Comparison of ENCODE assay signal across 8 cellular contexts in the genomic region with DNA sequence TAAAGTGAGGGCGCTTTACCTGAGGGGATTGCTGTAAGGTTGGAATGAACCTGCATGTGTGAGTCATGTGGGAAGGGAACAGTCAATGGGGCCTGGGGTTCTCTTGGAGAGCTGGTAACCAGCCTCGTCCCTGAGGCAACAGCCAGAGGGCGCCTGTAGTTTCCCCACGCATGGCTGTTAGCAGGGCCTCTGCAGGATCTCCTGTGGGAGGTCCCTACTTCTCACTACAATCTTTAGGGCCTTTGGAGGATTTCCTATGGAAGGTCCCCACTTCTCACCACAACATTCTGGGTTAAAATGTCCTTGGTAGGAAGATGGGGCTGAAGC. TPM values are rescaled to one million over a fixed set of nuclear protein-coding genes. Genes with fewer than 3 reads are reported as not detected.
DNase-seq lines count a peak whose midpoint lies in the region; ATAC-seq and TF ChIP-seq lines count a peak whose summit lies in the region.
"Not testable (repeated sequence)": the region's sequence is repeated elsewhere in the genome, so short reads cannot be mapped to it uniquely, and the experiment has no call there.

No MANE protein-coding gene starts in this region.

- peak overlapping the region in 1 of 4 experiments; percentile 30 for H3K4me3 ChIP-seq in fibroblast of lung (replicated peaks in 1 of 4; ENCODE audit: control extremely low read depth in 1 of 4, insufficient read depth in 1 of 4, low read depth in 3 of 4, low read length in 4 of 4)

- not testable (repeated sequence) for H3K9me3 Mint-ChIP-seq in activated naive CD8-positive, alpha-beta T cell (ENCODE audit: low read depth)

- H3K27me3 ChIP-seq in fibroblast of lung (ENCODE audit: control insufficient read depth, insufficient read depth, low read length): not testable (repeated sequence)

- TF ChIP-seq CTCF in C4-2B (conservative IDR thresholded peaks at IDR 0.05) (peak; percentile 21), fibroblast of lung (conservative IDR thresholded peaks at IDR 0.05 in 1 of 2, IDR thresholded peaks at IDR 0.05 in 1 of 2; ENCODE audit: low read depth in 1 of 2, low read length in 2 of 2) (peak in 1 of 2 donors; percentile 25)

- H3K36me3 ChIP-seq in fibroblast of lung (ENCODE audit: control insufficient read depth, insufficient read depth, low read length): not testable (repeated sequence)

- H3K4me1 Mint-ChIP-seq in activated naive CD8-positive, alpha-beta T cell (ENCODE audit: low read depth): not testable (repeated sequence)

- H3K79me2 ChIP-seq in fibroblast of lung (ENCODE audit: control insufficient read depth, insufficient read depth, low read length): not testable (repeated sequence)

- H3K9ac ChIP-seq in fibroblast of lung (ENCODE audit: insufficient read depth, low read length): not testable (repeated sequence)

- not testable (repeated sequence) for H3K27me3 Mint-ChIP-seq in activated naive CD8-positive, alpha-beta T cell

- ATAC-seq in GM19452 (IDR thresholded peaks at IDR 0.05; ENCODE audit: unreplicated experiment): peak; percentile 5
- ATAC-seq in HG03342 (IDR thresholded peaks at IDR 0.05; ENCODE audit: unreplicated experiment): peak; percentile 25

- H3K27ac Mint-ChIP-seq in activated naive CD8-positive, alpha-beta T cell: not testable (repeated sequence)

- not testable (repeated sequence) for H3K27ac ChIP-seq in C4-2B; fibroblast of lung (ENCODE audit: insufficient read depth, low read length)

- not testable (repeated sequence) for H3K4me1 ChIP-seq in fibroblast of lung (ENCODE audit: control insufficient read depth, extremely low read depth, insufficient read depth, low read length)

- H2AFZ ChIP-seq in fibroblast of lung (ENCODE audit: low read length): not testable (repeated sequence)

- H3K4me3 Mint-ChIP-seq in activated naive CD8-positive, alpha-beta T cell: peak overlapping the region; percentile 49

- H3K9me3 ChIP-seq in fibroblast of lung (ENCODE audit: control insufficient read depth, insufficient read depth, low read depth, low read length): not testable (repeated sequence)

- DNase-seq in RPMI7951 (ENCODE audit: low read depth) (peak; percentile 9), fibroblast of lung (ENCODE audit: low read depth in 2 of 2) (peak; percentile 8 to 9), medulla oblongata (ENCODE audit: extremely low spot score) (peak; percentile 62)
- peak; percentile 43 for DNase-seq in stimulated activated CD4-positive, alpha-beta T cell treated with anti-CD3 and anti-CD28 coated beads, Interleukin-15, amount 100 ng/mL, for 24 hours

- H3K4me2 ChIP-seq in fibroblast of lung (ENCODE audit: extremely low read depth, insufficient read depth, low read length): not testable (repeated sequence)

- not testable (repeated sequence) for H4K20me1 ChIP-seq in fibroblast of lung (ENCODE audit: control insufficient read depth, extremely low read depth, insufficient read depth, low read length)

- H3K36me3 Mint-ChIP-seq in activated naive CD8-positive, alpha-beta T cell: not testable (repeated sequence)

RNA-seq across cellular contexts. Expression of a gene that starts 19.5 kb away (rescaled TPM):
- 11.9 and 14.3 TPM in 2 replicates for total RNA-seq in RPMI7951 (2014; rRNA removed; shearing (Covaris generic))
- total RNA-seq in fibroblast of lung: 31.1 and 32.9 TPM in 2 replicates
- polyA plus RNA-seq in fibroblast of lung: 1.9 and 3.9 TPM in 2 replicates
- polyA plus RNA-seq in fibroblast of lung (2012): 1.3 and 2.7 TPM in 2 replicates
- 0.94 and 2.4 TPM in 2 replicates for polyA minus RNA-seq in fibroblast of lung (ENCODE audit: low replicate concordance)

RNA-seq across cellular contexts. Expression of a gene that starts 23.6 kb away (rescaled TPM):
- total RNA-seq in RPMI7951 (2014; rRNA removed; shearing (Covaris generic)): not detected in 2 replicates
- 2.8 and 3.9 TPM in 2 replicates for total RNA-seq in fibroblast of lung
- polyA plus RNA-seq in fibroblast of lung: 1.1 and 3.5 TPM in 2 replicates
- 1.9 and 7.2 TPM in 2 replicates for polyA plus RNA-seq in fibroblast of lung (2012)
- polyA minus RNA-seq in fibroblast of lung (ENCODE audit: low replicate concordance): 1.8 and 4.8 TPM in 2 replicates

Comparison
In these comparisons a context has a peak if more than half of its experiments do, and no peak if none do; other contexts are left out.
1. DNase-seq: peak in every context shown above with its lines; median percentile 62 in medulla oblongata; 43 in stimulated activated CD4-positive, alpha-beta T cell treated with anti-CD3 and anti-CD28 coated beads, Interleukin-15, amount 100 ng/mL, for 24 hours; 9 in RPMI7951; 8 in fibroblast of lung.